In genomic region chr18:14976736-14977430, GRCh38 we compare ENCODE assay signal across 16 cellular contexts.
DNase-seq lines count a peak whose midpoint lies in the region; ATAC-seq and TF ChIP-seq lines count a peak whose summit lies in the region.
"Had no signal": no experiment of that assay in that cellular context is flagged by ENCODE, and none has a peak within 500 bp of the region (broad histone marks: within the 10 kb centered on the region; RNA-seq: fewer than 3 reads in every experiment).

No MANE protein-coding gene starts in this region.

- POLR2A ChIA-PET in MCF 10A (lab: Yijun Ruan, JAX): no interaction called here

- no peak overlapping the region for H2AK5ac ChIP-seq in mesenchymal stem cell (ENCODE audit: low read length, severe bottlenecking)

- H3K4me3 Mint-ChIP-seq in MCF 10A (ENCODE audit: unreplicated experiment) (peak overlapping the region; percentile 29), mesothelial cell of epicardium (no peak overlapping the region)
- H3K4me3 Mint-ChIP-seq: activated T-helper 1 cell treated with anti-CD3 and anti-CD28 coated beads, Interleukin-12 subunit alpha, Interleukin-12 subunit beta, Interleukin-2, Interleukin-4 antibody, amounts not matched to agents 30 ng/mL and 10 ng/mL and 1 ng/mL, durations not matched to agents 14 hours and 24 hours and 36 hours; memory B cell had no signal

- H3K36me3 Mint-ChIP-seq in MCF 10A (ENCODE audit: insufficient read depth, unreplicated experiment) (no peaks in the 10 kb centered on the region), mesothelial cell of epicardium (no peaks in the 10 kb centered on the region)
- H3K36me3 Mint-ChIP-seq in activated naive CD4-positive, alpha-beta T cell treated with anti-CD3 and anti-CD28 coated beads, Interleukin-2, amount 50 U/mL, for 72 hours: no peaks in the 10 kb centered on the region
- H3K36me3 Mint-ChIP-seq: memory B cell had no signal

- no peak overlapping the region for H3K14ac ChIP-seq in mesenchymal stem cell (ENCODE audit: low read length in 2 of 2)

- WGBS in esophagus muscularis mucosa: 77% methylated on average over 10 of the region's 10 CpGs
- WGBS in mesenchymal stem cell: 73% methylated on average over 10 of the region's 10 CpGs

- H3K4me1 ChIP-seq in breast epithelium (no peaks in the 10 kb centered on the region), esophagus muscularis mucosa (no peaks in the 10 kb centered on the region), mesenchymal stem cell (ENCODE audit: control insufficient read depth, insufficient read depth, low read depth, low read length) (no peaks in the 10 kb centered on the region)
- H3K4me1 ChIP-seq: adrenal gland had no signal

- H2BK5ac ChIP-seq in mesenchymal stem cell (ENCODE audit: low read depth, low read length, poor library complexity, severe bottlenecking): no peak overlapping the region

- H3K23ac ChIP-seq in mesenchymal stem cell (ENCODE audit: low read length in 2 of 2): no peak overlapping the region

- H3K4me3 ChIP-seq in breast epithelium (no peak overlapping the region), esophagus muscularis mucosa (no peak overlapping the region), mesenchymal stem cell (ENCODE audit: insufficient read depth in 1 of 2, low read depth in 1 of 2, low read length in 2 of 2) (no peak overlapping the region)
- H3K4me3 ChIP-seq: adrenal gland had no signal

- TF ChIP-seq CTCF in MCF 10A (IDR thresholded peaks at IDR 0.05; ENCODE audit: unreplicated experiment) (peak; percentile 39), breast epithelium (IDR thresholded peaks at IDR 0.05) (no peak), esophagus muscularis mucosa (IDR thresholded peaks at IDR 0.05) (no peak), mesothelial cell of epicardium (IDR thresholded peaks at IDR 0.05; ENCODE audit: unreplicated experiment) (no peak)

- no peak overlapping the region for H3K4ac ChIP-seq in mesenchymal stem cell (ENCODE audit: low read depth in 1 of 2, low read length in 2 of 2)

- H3K4me1 Mint-ChIP-seq in MCF 10A (ENCODE audit: insufficient read depth, unreplicated experiment) (peaks cover 50% of the 10 kb centered on the region), mesothelial cell of epicardium (no peaks in the 10 kb centered on the region)
- H3K4me1 Mint-ChIP-seq: memory B cell had no signal

- H3K27ac ChIP-seq in breast epithelium (no peak overlapping the region), esophagus muscularis mucosa (replicated peaks in 1 of 4) (no peak overlapping the region), mesenchymal stem cell (ENCODE audit: low read length, poor library complexity, severe bottlenecking) (no peak overlapping the region)
- H3K27ac ChIP-seq: adrenal gland had no signal

- CTCF ChIA-PET in MCF 10A (lab: Yijun Ruan, JAX): interaction anchor here (0.6 to 1.7 kb wide), 4 partner anchors 8 to 512 kb away, joined by 3 to 7 read pairs (median 3); no protein-coding TSS in a partner anchor

- no peak overlapping the region for H3K4me2 ChIP-seq in mesenchymal stem cell (ENCODE audit: low read length, poor library complexity, severe bottlenecking)

- H3K36me3 ChIP-seq in breast epithelium: no peaks in the 10 kb centered on the region
- no peaks in the 10 kb centered on the region for H3K36me3 ChIP-seq in esophagus muscularis mucosa
- H3K36me3 ChIP-seq in mesenchymal stem cell (ENCODE audit: control insufficient read depth in 1 of 2, insufficient read depth in 2 of 2, low read depth in 1 of 2, low read length in 2 of 2): no peaks in the 10 kb centered on the region
- H3K36me3 ChIP-seq: adrenal gland had no signal

- no TSS peak for BruUV-seq in MCF 10A (replicated peaks; lab: Mats Ljungman, UMichigan)

- H3K27ac Mint-ChIP-seq in MCF 10A (ENCODE audit: low read depth, unreplicated experiment) (peak overlapping the region; percentile 49), mesothelial cell of epicardium (no peak overlapping the region)
- H3K27ac Mint-ChIP-seq in activated naive CD4-positive, alpha-beta T cell treated with anti-CD3 and anti-CD28 coated beads, Interleukin-2, amount 50 U/mL, for 72 hours: no peak overlapping the region
- H3K27ac Mint-ChIP-seq: activated T-helper 1 cell treated with anti-CD3 and anti-CD28 coated beads, Interleukin-12 subunit alpha, Interleukin-12 subunit beta, Interleukin-2, Interleukin-4 antibody, amounts not matched to agents 30 ng/mL and 10 ng/mL and 1 ng/mL, durations not matched to agents 14 hours and 24 hours and 36 hours; memory B cell had no signal

- no peaks in the 10 kb centered on the region for H3K27me3 ChIP-seq in breast epithelium
- peaks cover 0 to 5% (median 0%) of the 10 kb centered on the region in 4 donors for H3K27me3 ChIP-seq in esophagus muscularis mucosa
- no peaks in the 10 kb centered on the region for H3K27me3 ChIP-seq in mesenchymal stem cell (ENCODE audit: control insufficient read depth in 1 of 2, insufficient read depth in 1 of 2, low read length in 2 of 2)
- H3K27me3 ChIP-seq: adrenal gland had no signal

- H2BK15ac ChIP-seq in mesenchymal stem cell (ENCODE audit: low read depth, poor library complexity, severe bottlenecking): no peak overlapping the region

- TF ChIP-seq POLR2A in breast epithelium (IDR thresholded peaks at IDR 0.05) (no peak), esophagus muscularis mucosa (IDR thresholded peaks at IDR 0.05; ENCODE audit: low read depth) (no peak)

- no peaks in the 10 kb centered on the region for H3K9me3 Mint-ChIP-seq in MCF 10A (ENCODE audit: unreplicated experiment)
- H3K9me3 Mint-ChIP-seq in mesothelial cell of epicardium: peaks cover 72% of the 10 kb centered on the region
- no peaks in the 10 kb centered on the region for H3K9me3 Mint-ChIP-seq in activated naive CD4-positive, alpha-beta T cell treated with anti-CD3 and anti-CD28 coated beads, Interleukin-2, amount 50 U/mL, for 72 hours

- H3K18ac ChIP-seq in mesenchymal stem cell (ENCODE audit: low read depth in 1 of 2, low read length in 2 of 2): no peak overlapping the region

- H4K8ac ChIP-seq in mesenchymal stem cell (ENCODE audit: low read length): no peak overlapping the region

- H3K9me3 ChIP-seq in breast epithelium (no peaks in the 10 kb centered on the region), esophagus muscularis mucosa (no peaks in the 10 kb centered on the region), mesenchymal stem cell (ENCODE audit: control insufficient read depth, low read length) (no peaks in the 10 kb centered on the region)
- H3K9me3 ChIP-seq: adrenal gland had no signal

- H3K27me3 Mint-ChIP-seq in MCF 10A (ENCODE audit: insufficient read depth, unreplicated experiment): no peaks in the 10 kb centered on the region
- H3K27me3 Mint-ChIP-seq in mesothelial cell of epicardium (ENCODE audit: low read depth): no peaks in the 10 kb centered on the region
- H3K27me3 Mint-ChIP-seq: memory B cell had no signal

- no peak overlapping the region for H2AFZ ChIP-seq in mesenchymal stem cell (ENCODE audit: low read depth, low read length)

- intact Hi-C loops in MCF 10A (cut with micrococcal nuclease): no loop called here
- intact Hi-C loops in breast epithelium (cut with DNase I; ENCODE audit: low total_unique reads): no loop called here
- intact Hi-C loops in esophagus muscularis mucosa (cut with DNase I): no loop called here
- intact Hi-C loops in sciatic nerve (cut with DNase I): no loop called here

- H4K91ac ChIP-seq in mesenchymal stem cell (ENCODE audit: low read length): no peak overlapping the region

- no peak for ATAC-seq in activated naive CD4-positive, alpha-beta T cell treated with anti-CD3 and anti-CD28 coated beads, Interleukin-2, amount 50 U/mL, for 72 hours
- ATAC-seq in sciatic nerve: no peak

- H3K9ac ChIP-seq in mesenchymal stem cell (ENCODE audit: low read length): no peak overlapping the region

- no peaks in the 10 kb centered on the region for H3K79me1 ChIP-seq in mesenchymal stem cell (replicated peaks; ENCODE audit: low read length, poor library complexity, severe bottlenecking)

- no peak overlapping the region for H2BK12ac ChIP-seq in mesenchymal stem cell (ENCODE audit: low read length in 2 of 2)

- TF ChIP-seq EP300 in esophagus muscularis mucosa (IDR thresholded peaks at IDR 0.05): no peak

- no peak overlapping the region for H2BK120ac ChIP-seq in mesenchymal stem cell (ENCODE audit: low read depth, low read length)

- DNase-seq in MCF 10A (ENCODE audit: unreplicated experiment): peak; percentile 83
- DNase-seq in breast epithelium (ENCODE audit: low spot score in 2 of 2): no peak
- DNase-seq in RKO (ENCODE audit: low spot score): peak; percentile 53
- peak; percentile 90 for DNase-seq in esophagus muscularis mucosa (ENCODE audit: extremely low spot score)
- no peak for DNase-seq in mesothelial cell of epicardium (ENCODE audit: low spot score in 2 of 2, unreplicated experiment in 2 of 2)
- DNase-seq in mesenchymal stem cell: no peak
- DNase-seq in activated naive CD4-positive, alpha-beta T cell treated with anti-CD3 and anti-CD28 coated beads, Interleukin-2, amount 50 U/mL, for 72 hours (ENCODE audit: low spot score in 2 of 2): no peak
- DNase-seq in sciatic nerve (ENCODE audit: low spot score): no peak
- DNase-seq: activated CD4-positive, alpha-beta T cell treated with anti-CD3 and anti-CD28 coated beads, Interleukin-2, amount 50 U/mL, for 4 hours; adrenal gland; cortex of kidney; DMS153; small intestine; T-helper 2 cell had no signal

Comparison
In these comparisons a context has a peak if more than half of its experiments do, and no peak if none do; other contexts are left out.
1. DNase-seq: peak in MCF 10A (single experiment), RKO (single experiment) and esophagus muscularis mucosa (single experiment); none in breast epithelium (0 of 2), mesothelial cell of epicardium (0 of 2), mesenchymal stem cell (single experiment), activated naive CD4-positive, alpha-beta T cell treated with anti-CD3 and anti-CD28 coated beads, Interleukin-2, amount 50 U/mL, for 72 hours (0 of 2) and sciatic nerve (single experiment).